8 cellular contexts compared by ENCODE assay signal in genomic region chr1:10431065-10431730, GRCh38. TPM values are rescaled to one million over a fixed set of nuclear protein-coding genes. Genes with fewer than 3 reads are reported as not detected.
DNase-seq lines count a peak whose midpoint lies in the region; ATAC-seq and TF ChIP-seq lines count a peak whose summit lies in the region.

No MANE protein-coding gene starts in this region.

- H2AFZ ChIP-seq in DND-41 (ENCODE audit: low read depth, low read length) (peak overlapping the region; percentile 84), KMS-11 (ENCODE audit: low read depth) (peak overlapping the region; percentile 94)

- H3K79me2 ChIP-seq in DND-41 (ENCODE audit: insufficient read depth, low read length) (peaks cover 25% of the 10 kb centered on the region), KMS-11 (ENCODE audit: insufficient read depth, low read depth) (no peaks in the 10 kb centered on the region)

- H3K27me3 Mint-ChIP-seq in activated naive CD8-positive, alpha-beta T cell = no peaks in the 10 kb centered on the region
- peaks cover 11 to 25% (median 11%) of the 10 kb centered on the region in 3 donors for H3K27me3 Mint-ChIP-seq in immature natural killer cell (ENCODE audit: low read depth in 3 of 3)

- H3K27ac ChIP-seq in DND-41 (ENCODE audit: low read length) = peak overlapping the region; percentile 91
- H3K27ac ChIP-seq in KMS-11 = peak overlapping the region; percentile 54; the same call in 1 of the 2 replicates
- peak overlapping the region; percentile 70 to 85 (median 80) for H3K27ac ChIP-seq in stomach

- no peak for TF ChIP-seq POLR2A in stomach (IDR thresholded peaks at IDR 0.05)

- H3K4me1 Mint-ChIP-seq in activated naive CD8-positive, alpha-beta T cell (ENCODE audit: low read depth) = peaks cover 22% of the 10 kb centered on the region
- peaks cover 19 to 22% of the 10 kb centered on the region in 2 donors for H3K4me1 Mint-ChIP-seq in immature natural killer cell

- H3K4me3 Mint-ChIP-seq in activated naive CD8-positive, alpha-beta T cell = peak overlapping the region; percentile 94
- H3K4me3 Mint-ChIP-seq in immature natural killer cell = peak overlapping the region; percentile 85 to 90 (median 88)

- TF ChIP-seq CTCF in DND-41 (IDR thresholded peaks at IDR 0.05; ENCODE audit: borderline replicate concordance, extremely low read depth, low read length, poor library complexity, severe bottlenecking) = peak; percentile 5
- no peak for TF ChIP-seq CTCF in KMS-11 (conservative IDR thresholded peaks at IDR 0.05; ENCODE audit: low read depth, low read length)
- no peak for TF ChIP-seq CTCF in stomach (IDR thresholded peaks at IDR 0.05)

- H3K9me3 Mint-ChIP-seq in activated naive CD8-positive, alpha-beta T cell (ENCODE audit: low read depth) = no peaks in the 10 kb centered on the region
- H3K9me3 Mint-ChIP-seq in immature natural killer cell = no peaks in the 10 kb centered on the region

- H3K4me3 ChIP-seq in DND-41 (ENCODE audit: low read depth in 1 of 2, low read length in 2 of 2) (peak overlapping the region; percentile 32 to 72), KMS-11 (IDR thresholded peaks at IDR 0.05; ENCODE audit: insufficient read depth, low read depth, low read length) (peak overlapping the region; percentile 62), stomach (peak overlapping the region; percentile 76 to 92 (median 86))

- H3K4me2 ChIP-seq in DND-41 (ENCODE audit: insufficient read depth, low read length) (peak overlapping the region; percentile 92), KMS-11 (peak overlapping the region; percentile 58)

- 0 out of 3 replicates have a peak, but pooled peaks have one; percentile 7 for ATAC-seq in DND-41 (ENCODE audit: insufficient read depth, low read depth)
- ATAC-seq in GM18907 (IDR thresholded peaks at IDR 0.05; ENCODE audit: unreplicated experiment) = no peak
- no peak for ATAC-seq in GM19455 (IDR thresholded peaks at IDR 0.05; ENCODE audit: unreplicated experiment)
- no peak for ATAC-seq in GM21576 (IDR thresholded peaks at IDR 0.05; ENCODE audit: unreplicated experiment)

- H4K20me1 ChIP-seq in DND-41 (ENCODE audit: insufficient read depth, low read length) = no peaks in the 10 kb centered on the region
- no peaks in the 10 kb centered on the region for H4K20me1 ChIP-seq in KMS-11 (ENCODE audit: insufficient read depth)

- no peaks in the 10 kb centered on the region for H3K27me3 ChIP-seq in DND-41 (ENCODE audit: insufficient read depth, low read length, poor library complexity)
- no peaks in the 10 kb centered on the region for H3K27me3 ChIP-seq in KMS-11 (ENCODE audit: insufficient read depth, low read depth)
- no peaks in the 10 kb centered on the region for H3K27me3 ChIP-seq in stomach

- H3K9ac ChIP-seq in DND-41 (ENCODE audit: low read depth, low read length) = peak overlapping the region; percentile 63
- H3K9ac ChIP-seq in KMS-11 = peak overlapping the region; percentile 73

- H3K9me3 ChIP-seq in DND-41 (ENCODE audit: insufficient read depth, low read length, severe bottlenecking) = no peaks in the 10 kb centered on the region
- no peaks in the 10 kb centered on the region for H3K9me3 ChIP-seq in stomach

- no peak for TF ChIP-seq EP300 in stomach (IDR thresholded peaks at IDR 0.05)

- 18 to 24% (median 20%) methylated on average over 29 to 31 of the region's 31 CpGs for WGBS in stomach, 5 donors

- peak; percentile 37 for DNase-seq in DND-41
- no peak for DNase-seq in immature natural killer cell
- DNase-seq in stomach = no peak

- H3K36me3 Mint-ChIP-seq in activated naive CD8-positive, alpha-beta T cell = no peaks in the 10 kb centered on the region
- H3K36me3 Mint-ChIP-seq in immature natural killer cell = no peaks in the 10 kb centered on the region

- peaks cover 5% of the 10 kb centered on the region for H3K36me3 ChIP-seq in DND-41 (ENCODE audit: insufficient read depth, low read length)
- H3K36me3 ChIP-seq in KMS-11 (ENCODE audit: insufficient read depth) = no peaks in the 10 kb centered on the region
- peaks cover 0 to 5% (median 3%) of the 10 kb centered on the region in 4 donors for H3K36me3 ChIP-seq in stomach

- intact Hi-C loops in stomach (cut with DNase I; ENCODE audit: low total_unique reads) = loop anchor here (10.0 kb wide), 1 partner anchor 64 kb away; no protein-coding TSS in a partner anchor

- peaks cover 47% of the 10 kb centered on the region for H3K4me1 ChIP-seq in DND-41 (ENCODE audit: insufficient read depth, low read length)
- H3K4me1 ChIP-seq in KMS-11 (ENCODE audit: low read depth, poor library complexity, severe bottlenecking) = peaks cover 13% of the 10 kb centered on the region
- H3K4me1 ChIP-seq in stomach = peaks cover 13 to 41% (median 27%) of the 10 kb centered on the region in 4 donors

- H3K27ac Mint-ChIP-seq in activated naive CD8-positive, alpha-beta T cell = peak overlapping the region; percentile 94
- peak overlapping the region; percentile 78 to 93 (median 90) for H3K27ac Mint-ChIP-seq in immature natural killer cell

RNA-seq across cellular contexts. Expression of gene CENPS, which starts 1.0 kb away (rescaled TPM):
- 10 to 100 TPM in 1 of 3 donors, 1 to 10 TPM in 2; 7.8 to 12.1 (median 8.1) TPM for polyA plus RNA-seq in immature natural killer cell
- total RNA-seq in stomach = 1 to 10 TPM in 3 of 5 donors, not detected in 2; 1.8 to 5.9 (median 2.9) TPM
- polyA plus RNA-seq in stomach = 10 to 100 TPM; 14.1 to 29.5 (median 27.1) TPM

RNA-seq across cellular contexts. Expression of gene CORT, which starts 18.6 kb away (rescaled TPM):
- polyA plus RNA-seq in immature natural killer cell (not detected), stomach (under 1 TPM in 1 of 3 donors, not detected in 2; 0.40 TPM)
- total RNA-seq in stomach = 1 to 10 TPM in 3 of 5 donors, not detected in 2; 1.5 to 4.0 (median 2.0) TPM

RNA-seq across cellular contexts. Expression of gene PGD, which starts 32.3 kb away (rescaled TPM):
- 10 to 100 TPM; 43.9 to 51.3 (median 44.8) TPM for polyA plus RNA-seq in immature natural killer cell
- 100 to 1,000 TPM in 1 of 5 donors, 10 to 100 TPM in 4; 25.4 to 227 (median 44.4) TPM for total RNA-seq in stomach
- 100 to 1,000 TPM in 1 of 3 donors, 10 to 100 TPM in 2; 69.5 to 127 (median 93.8) TPM for polyA plus RNA-seq in stomach

RNA-seq across cellular contexts. Expression of gene DFFA, which starts 41.1 kb away (rescaled TPM):
- polyA plus RNA-seq in immature natural killer cell = 10 to 100 TPM; 24.9 to 37.6 (median 28.6) TPM
- 10 to 100 TPM; 10.7 to 22.2 (median 13.0) TPM for total RNA-seq in stomach
- polyA plus RNA-seq in stomach = 10 to 100 TPM; 12.7 to 16.6 (median 13.0) TPM

RNA-seq across cellular contexts. Expression of gene PEX14, which starts 43.6 kb away (rescaled TPM):
- 1 to 10 TPM; 2.0 to 7.5 (median 4.1) TPM for polyA plus RNA-seq in immature natural killer cell
- total RNA-seq in stomach = 10 to 100 TPM; 12.5 to 26.3 (median 14.7) TPM
- 10 to 100 TPM in 1 of 3 donors, 1 to 10 TPM in 2; 8.2 to 11.2 (median 9.3) TPM for polyA plus RNA-seq in stomach
